9 cellular contexts compared by ENCODE assay signal in genomic region chr14:88323086-88323519, GRCh38. TPM values are rescaled to one million over a fixed set of nuclear protein-coding genes. Genes with fewer than 3 reads are reported as not detected.
A peak's percentile ranks its signal among the peaks of the same experiment; 100 is the strongest.
DNase-seq lines count a peak whose midpoint lies in the region; ATAC-seq and TF ChIP-seq lines count a peak whose summit lies in the region.
"Had no signal": no experiment of that assay in that cellular context is flagged by ENCODE, and none has a peak within 500 bp of the region (broad histone marks: within the 10 kb centered on the region; RNA-seq: fewer than 3 reads in every experiment).

KCNK10 (minus strand) TSS chr14:88323269; CDS start chr14:88322798, 471 bp downstream.

- no peaks in the 10 kb centered on the region for H3K4me1 Mint-ChIP-seq in MCF 10A (ENCODE audit: insufficient read depth, unreplicated experiment)
- peaks cover 0 to 7% (median 2%) of the 10 kb centered on the region in 7 donors for H3K4me1 Mint-ChIP-seq in naive thymus-derived CD4-positive, alpha-beta T cell

- no peaks in the 10 kb centered on the region for H3K4me1 ChIP-seq in naive thymus-derived CD4-positive, alpha-beta T cell (ENCODE audit: control insufficient read depth in 2 of 2, insufficient read depth in 2 of 2, low read length in 2 of 2)

- no peaks in the 10 kb centered on the region for H3K36me3 Mint-ChIP-seq in MCF 10A (ENCODE audit: insufficient read depth, unreplicated experiment)
- no peaks in the 10 kb centered on the region for H3K36me3 Mint-ChIP-seq in naive thymus-derived CD4-positive, alpha-beta T cell

- no TSS peak for BruUV-seq in MCF 10A (replicated peaks; lab: Mats Ljungman, UMichigan)

- no peak for DNase-seq in AG10803 (ENCODE audit: low read depth)
- DNase-seq in MCF 10A (ENCODE audit: unreplicated experiment) = no peak
- DNase-seq in naive thymus-derived CD4-positive, alpha-beta T cell = no peak
- no peak for DNase-seq in stimulated activated CD4-positive, alpha-beta T cell treated with anti-CD3 and anti-CD28 coated beads, Interleukin-4, amount 100 ng/mL, for 24 hours
- no peak for DNase-seq in HuH-7 (ENCODE audit: low spot score)
- no peak for DNase-seq in hippocampal formation (lab: John Stamatoyannopoulos, UW)

- intact Hi-C loops in MCF 10A (cut with micrococcal nuclease) = no loop called here
- intact Hi-C loops in naive thymus-derived CD4-positive, alpha-beta T cell (cut with micrococcal nuclease) = no loop called here

- H3K4me3 ChIP-seq in AG10803 (ENCODE audit: low read length) = peak within 1 kb of the TSS; percentile 29
- H3K4me3 ChIP-seq in naive thymus-derived CD4-positive, alpha-beta T cell (ENCODE audit: low read length) = no peak within 1 kb of the TSS

- CTCF ChIA-PET in MCF 10A (lab: Yijun Ruan, JAX) = no interaction called here
- CTCF ChIA-PET in naive thymus-derived CD4-positive, alpha-beta T cell (lab: Charles Lee) = no interaction called here

- no peaks in the 10 kb centered on the region for H3K9me3 Mint-ChIP-seq in MCF 10A (ENCODE audit: unreplicated experiment)
- H3K9me3 Mint-ChIP-seq in naive thymus-derived CD4-positive, alpha-beta T cell = peaks cover 0 to 4% (median 0%) of the 10 kb centered on the region in 11 donors

- peak; percentile 37 for ATAC-seq in GM18907 (IDR thresholded peaks at IDR 0.05; ENCODE audit: unreplicated experiment)
- ATAC-seq in HG03139 (IDR thresholded peaks at IDR 0.05; ENCODE audit: unreplicated experiment) = peak; percentile 13
- no peak for ATAC-seq in naive thymus-derived CD4-positive, alpha-beta T cell

- peaks cover 0 to 6% of the 10 kb centered on the region in 2 donors for H3K27me3 ChIP-seq in naive thymus-derived CD4-positive, alpha-beta T cell (ENCODE audit: control insufficient read depth in 2 of 2, insufficient read depth in 2 of 2, low read length in 2 of 2)

- H3K9me3 ChIP-seq in naive thymus-derived CD4-positive, alpha-beta T cell (ENCODE audit: control insufficient read depth in 2 of 3, low read length in 3 of 3) = no peaks in the 10 kb centered on the region

- H3K27ac ChIP-seq in naive thymus-derived CD4-positive, alpha-beta T cell (ENCODE audit: low read depth, low read length) = no peak within 1 kb of the TSS

- TF ChIP-seq CTCF in AG10803 (conservative IDR thresholded peaks at IDR 0.05; ENCODE audit: low read length) (no peak), MCF 10A (IDR thresholded peaks at IDR 0.05; ENCODE audit: unreplicated experiment) (no peak)

- peak within 1 kb of the TSS; percentile 22 for H3K4me3 Mint-ChIP-seq in MCF 10A (ENCODE audit: unreplicated experiment)
- peak within 1 kb of the TSS in 6 of 10 donors; percentile 8 to 77 (median 39) for H3K4me3 Mint-ChIP-seq in naive thymus-derived CD4-positive, alpha-beta T cell

- POLR2A ChIA-PET in MCF 10A (lab: Yijun Ruan, JAX) = no interaction called here
- POLR2A ChIA-PET in naive thymus-derived CD4-positive, alpha-beta T cell (lab: Charles Lee) = no interaction called here

- H3K27ac Mint-ChIP-seq in MCF 10A (ENCODE audit: low read depth, unreplicated experiment) = no peak within 1 kb of the TSS
- H3K27ac Mint-ChIP-seq in naive thymus-derived CD4-positive, alpha-beta T cell = no peak within 1 kb of the TSS

- no peaks in the 10 kb centered on the region for H3K36me3 ChIP-seq in naive thymus-derived CD4-positive, alpha-beta T cell (ENCODE audit: control insufficient read depth in 2 of 3, insufficient read depth in 3 of 3, low read length in 3 of 3)

- H3K27me3 Mint-ChIP-seq in MCF 10A (ENCODE audit: insufficient read depth, unreplicated experiment) = peaks cover 35% of the 10 kb centered on the region
- H3K27me3 Mint-ChIP-seq in naive thymus-derived CD4-positive, alpha-beta T cell = peaks cover 36 to 48% (median 41%) of the 10 kb centered on the region in 5 donors

RNA-seq across cellular contexts. Expression of gene KCNK10, which starts in this region (rescaled TPM):
- not detected in 2 replicates for total RNA-seq in MCF 10A (2022)
- total RNA-seq in naive thymus-derived CD4-positive, alpha-beta T cell = under 1 TPM in 2 of 5 experiments, not detected in 3; 0.10 to 0.21 TPM
- polyA plus RNA-seq in naive thymus-derived CD4-positive, alpha-beta T cell = not detected
- total RNA-seq: glomerular endothelial cell had no signal
